19 cellular contexts compared by ENCODE assay signal in the genomic region with DNA sequence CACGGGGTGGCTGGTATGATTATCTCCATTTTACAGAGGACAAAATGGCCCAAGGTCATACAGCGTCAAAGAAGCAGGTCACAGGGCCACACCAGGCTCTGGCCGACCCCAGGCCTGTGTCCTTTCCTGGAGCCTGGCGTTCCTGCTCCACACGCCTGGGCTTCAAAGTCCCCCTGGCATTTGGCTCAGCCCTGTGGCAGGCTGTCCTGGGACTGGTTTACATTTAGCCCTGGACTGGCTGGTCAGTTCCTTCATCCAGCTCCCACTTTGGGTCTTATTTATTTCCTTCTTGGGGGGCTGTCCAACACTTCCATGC. TPM values are rescaled to one million over a fixed set of nuclear protein-coding genes. Genes with fewer than 3 reads are reported as not detected.
"Had no signal": no experiment of that assay in that cellular context is flagged by ENCODE, and none has a peak within 500 bp of the region (broad histone marks: within the 10 kb centered on the region; RNA-seq: fewer than 3 reads in every experiment).

No MANE protein-coding gene starts in this region.

- H3K36me3 Mint-ChIP-seq: activated naive CD8-positive, alpha-beta T cell treated with anti-CD3 and anti-CD28 coated beads, Interleukin-2, amount 10 ng/mL, durations not matched to agents 7 days and 5 days; immature natural killer cell had no signal

- ATAC-seq: activated T-cell treated with anti-CD3 and anti-CD28 coated beads, Interleukin-2, amount 50 U/mL, for 72 hours; esophagus mucosa; left colon; pancreas; stimulated activated naive CD8-positive, alpha-beta T cell treated with anti-CD3 and anti-CD28 coated beads, Interleukin-15, amount 100 ng/mL, for 72 hours had no signal

- H3K27ac Mint-ChIP-seq: activated naive CD8-positive, alpha-beta T cell treated with anti-CD3 and anti-CD28 coated beads, Interleukin-2, amount 10 ng/mL, durations not matched to agents 7 days and 5 days; activated T-cell treated with anti-CD3 and anti-CD28 coated beads, Interleukin-2, amount 50 U/mL, for 72 hours; immature natural killer cell; stimulated activated naive CD8-positive, alpha-beta T cell treated with anti-CD3 and anti-CD28 coated beads, Interleukin-15, amount 100 ng/mL, for 72 hours had no signal

- H3K9me3 Mint-ChIP-seq: activated naive CD8-positive, alpha-beta T cell treated with anti-CD3 and anti-CD28 coated beads, Interleukin-2, amount 10 ng/mL, durations not matched to agents 7 days and 5 days; activated T-cell treated with anti-CD3 and anti-CD28 coated beads, Interleukin-2, amount 50 U/mL, for 72 hours; stimulated activated naive CD8-positive, alpha-beta T cell treated with anti-CD3 and anti-CD28 coated beads, Interleukin-15, amount 100 ng/mL, for 72 hours had no signal

- H3K27ac ChIP-seq: dorsolateral prefrontal cortex, pancreas had no signal

- DNase-seq: activated CD4-positive, alpha-beta T cell treated with anti-CD3 and anti-CD28 coated beads for 1 hour; activated CD4-positive, alpha-beta T cell treated with anti-CD3 and anti-CD28 coated beads, Interleukin-2, amount 50 U/mL, for 48 hours; activated naive CD8-positive, alpha-beta T cell treated with anti-CD3 and anti-CD28 coated beads, Interleukin-2, amount 10 ng/mL, durations not matched to agents 7 days and 5 days; activated T-cell treated with anti-CD3 and anti-CD28 coated beads, Interleukin-2, amount 50 U/mL, for 72 hours; anterior cingulate cortex; immature natural killer cell; mesenchymal stem cell; stimulated activated CD4-positive, alpha-beta T cell treated with anti-CD3 and anti-CD28 coated beads, Interleukin-15, amount 100 ng/mL, for 24 hours; stimulated activated CD4-positive, alpha-beta T cell treated with anti-CD3 and anti-CD28 coated beads, Interleukin-4, amount 100 ng/mL, for 4 hours; stimulated activated naive CD8-positive, alpha-beta T cell treated with anti-CD3 and anti-CD28 coated beads, Interleukin-15, amount 100 ng/mL, for 72 hours; SW 1271 had no signal

- H3K4me3 Mint-ChIP-seq: activated naive CD8-positive, alpha-beta T cell treated with anti-CD3 and anti-CD28 coated beads, Interleukin-2, amount 10 ng/mL, durations not matched to agents 7 days and 5 days; activated T-cell treated with anti-CD3 and anti-CD28 coated beads, Interleukin-2, amount 50 U/mL, for 72 hours; immature natural killer cell; stimulated activated naive CD8-positive, alpha-beta T cell treated with anti-CD3 and anti-CD28 coated beads, Interleukin-15, amount 100 ng/mL, for 72 hours had no signal

- H3K9me3 ChIP-seq: pancreas, thoracic aorta had no signal

- H3K36me3 ChIP-seq: breast epithelium, pancreas, thoracic aorta had no signal

- H3K27me3 ChIP-seq: breast epithelium had no signal

- H3K4me3 ChIP-seq: breast epithelium, dorsolateral prefrontal cortex, pancreas, thoracic aorta had no signal

RNA-seq across cellular contexts. Expression of a gene that starts 15.3 kb away (rescaled TPM):
- total RNA-seq: activated naive CD8-positive, alpha-beta T cell treated with anti-CD3 and anti-CD28 coated beads, Interleukin-2, amount 10 ng/mL, durations not matched to agents 7 days and 5 days had no signal

RNA-seq across cellular contexts. Expression of a gene that starts 37.3 kb away (rescaled TPM):
- total RNA-seq: activated naive CD8-positive, alpha-beta T cell treated with anti-CD3 and anti-CD28 coated beads, Interleukin-2, amount 10 ng/mL, durations not matched to agents 7 days and 5 days; activated T-cell treated with anti-CD3 and anti-CD28 coated beads, Interleukin-2, amount 50 U/mL, for 72 hours; cerebellum; esophagus mucosa; left colon; pancreas; renal cortical epithelial cell; thoracic aorta had no signal
